In the genomic region with DNA sequence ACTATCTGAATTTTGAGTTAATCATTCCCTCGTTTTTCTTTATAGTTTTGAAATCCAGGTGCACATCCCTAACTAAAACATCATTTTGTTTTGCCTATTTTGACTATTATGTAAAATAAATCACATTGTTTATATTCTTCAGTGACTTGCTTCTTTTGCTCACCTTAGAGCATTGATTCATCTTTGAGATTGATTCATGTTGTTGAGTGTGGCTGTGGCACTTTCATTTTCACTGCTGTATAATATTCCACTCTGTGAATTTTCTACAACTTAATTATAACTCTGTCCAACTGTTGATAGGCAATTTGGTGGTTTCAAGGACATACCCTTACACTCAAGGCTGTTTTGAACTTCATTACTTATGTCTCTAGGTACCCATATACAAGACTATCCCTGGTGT, we compare ENCODE assay signal across 4 cellular contexts.
TF ChIP-seq lines count a peak whose summit lies in the region.

No MANE protein-coding gene starts in this region.

TF ChIP-seq in HEK293, 187 proteins besides CTCF, POLR2A, EP300 and RAD21:
- TF ChIP-seq ZBTB17 (tag by site-specific recombination; IDR thresholded peaks at IDR 0.05) (no peak), ZNF146 (tag by site-specific recombination; IDR thresholded peaks at IDR 0.05) (peak; percentile 98), ZSCAN16 (tag by site-specific recombination; IDR thresholded peaks at IDR 0.05) (no peak)

TF ChIP-seq in WTC11, 78 proteins besides CTCF, POLR2A, EP300 and RAD21:
- 0 out of 2 replicates have a peak, but pooled peaks have one; percentile 9 for TF ChIP-seq GTF2I (CRISPR knock-in tag; conservative IDR thresholded peaks at IDR 0.05)
- no peak for TF ChIP-seq AR (CRISPR knock-in tag; IDR thresholded peaks at IDR 0.05)
- no peak for TF ChIP-seq NR2C2 (CRISPR knock-in tag; IDR thresholded peaks at IDR 0.05)

TF ChIP-seq in K562, 482 proteins besides CTCF, POLR2A, EP300 and RAD21:
- TF ChIP-seq, protein P1, sequence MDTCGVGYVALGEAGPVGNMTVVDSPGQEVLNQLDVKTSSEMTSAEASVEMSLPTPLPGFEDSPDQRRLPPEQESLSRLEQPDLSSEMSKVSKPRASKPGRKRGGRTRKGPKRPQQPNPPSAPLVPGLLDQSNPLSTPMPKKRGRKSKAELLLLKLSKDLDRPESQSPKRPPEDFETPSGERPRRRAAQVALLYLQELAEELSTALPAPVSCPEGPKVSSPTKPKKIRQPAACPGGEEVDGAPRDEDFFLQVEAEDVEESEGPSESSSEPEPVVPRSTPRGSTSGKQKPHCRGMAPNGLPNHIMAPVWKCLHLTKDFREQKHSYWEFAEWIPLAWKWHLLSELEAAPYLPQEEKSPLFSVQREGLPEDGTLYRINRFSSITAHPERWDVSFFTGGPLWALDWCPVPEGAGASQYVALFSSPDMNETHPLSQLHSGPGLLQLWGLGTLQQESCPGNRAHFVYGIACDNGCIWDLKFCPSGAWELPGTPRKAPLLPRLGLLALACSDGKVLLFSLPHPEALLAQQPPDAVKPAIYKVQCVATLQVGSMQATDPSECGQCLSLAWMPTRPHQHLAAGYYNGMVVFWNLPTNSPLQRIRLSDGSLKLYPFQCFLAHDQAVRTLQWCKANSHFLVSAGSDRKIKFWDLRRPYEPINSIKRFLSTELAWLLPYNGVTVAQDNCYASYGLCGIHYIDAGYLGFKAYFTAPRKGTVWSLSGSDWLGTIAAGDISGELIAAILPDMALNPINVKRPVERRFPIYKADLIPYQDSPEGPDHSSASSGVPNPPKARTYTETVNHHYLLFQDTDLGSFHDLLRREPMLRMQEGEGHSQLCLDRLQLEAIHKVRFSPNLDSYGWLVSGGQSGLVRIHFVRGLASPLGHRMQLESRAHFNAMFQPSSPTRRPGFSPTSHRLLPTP (IDR thresholded peaks at IDR 0.05; ENCODE audit: borderline replicate concordance, extremely low read depth, insufficient read length), result no peak
- TF ChIP-seq ZNF146 (CRISPR knock-in tag; IDR thresholded peaks at IDR 0.05; ENCODE audit: unreplicated experiment) (peak; percentile 70), ZNF12 (CRISPR knock-in tag; IDR thresholded peaks at IDR 0.05) (no peak), RBM15 (IDR thresholded peaks at IDR 0.05; ENCODE audit: insufficient read depth, low read length) (no peak), RBM25 (IDR thresholded peaks at IDR 0.05; ENCODE audit: low read depth, low read length, severe bottlenecking) (peak; percentile 75)
- TF ChIP-seq, protein P2, sequence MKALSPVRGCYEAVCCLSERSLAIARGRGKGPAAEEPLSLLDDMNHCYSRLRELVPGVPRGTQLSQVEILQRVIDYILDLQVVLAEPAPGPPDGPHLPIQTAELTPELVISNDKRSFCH (CRISPR knock-in tag; IDR thresholded peaks at IDR 0.05), result no peak
- TF ChIP-seq, protein P2 (tag; IDR thresholded peaks at IDR 0.05), result no peak

TF ChIP-seq in H1, 55 proteins besides CTCF, POLR2A, EP300 and RAD21:
- no peak for TF ChIP-seq CHD2 (IDR thresholded peaks at IDR 0.05; ENCODE audit: low read length)
- no peak for TF ChIP-seq FOSL1 (IDR thresholded peaks at IDR 0.05; ENCODE audit: insufficient read depth, low read depth, low read length)
- no peak for TF ChIP-seq TAF7 (optimal IDR thresholded peaks at IDR 0.05; ENCODE audit: borderline replicate concordance, low read depth, low read length)
- 0 out of 2 replicates have a peak, but pooled peaks have one; percentile 18 for TF ChIP-seq KDM1A (IDR thresholded peaks at IDR 0.05; ENCODE audit: borderline replicate concordance, low read length)
- TF ChIP-seq RNF2 (IDR thresholded peaks at IDR 0.05; ENCODE audit: borderline replicate concordance, low read depth, low read length, missing control alignments, poor library complexity, severe bottlenecking), result no peak
